ENCODE assay signal across 24 cellular contexts in the genomic region with DNA sequence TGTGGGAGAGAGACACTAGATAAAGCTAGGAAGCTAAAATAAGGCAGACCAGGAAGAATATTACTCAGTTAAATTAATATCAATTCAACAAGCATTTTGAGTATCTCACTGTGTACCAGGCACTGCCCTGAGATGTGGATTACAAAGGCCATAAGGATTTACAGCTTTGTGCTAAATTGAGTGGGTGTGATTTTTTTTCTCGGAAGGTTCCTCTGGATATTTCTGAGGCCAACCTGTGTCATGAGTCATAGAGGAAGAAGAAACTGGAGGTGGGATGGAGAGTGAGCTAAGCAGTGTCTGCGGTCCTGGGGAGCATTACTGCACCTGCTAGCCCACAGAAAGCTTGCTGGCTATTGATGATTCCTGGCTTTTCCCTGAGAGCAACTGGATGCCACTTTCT.
"Had no signal": no experiment of that assay in that cellular context is flagged by ENCODE, and none has a peak within 500 bp of the region (broad histone marks: within the 10 kb centered on the region; RNA-seq: fewer than 3 reads in every experiment).

No MANE protein-coding gene starts in this region.

- H3K9me3 Mint-ChIP-seq: activated T-cell treated with anti-CD3 and anti-CD28 coated beads, Interleukin-2, amount 50 U/mL, for 24 hours; activated T-helper 2 cell treated with anti-CD3 and anti-CD28 coated beads, Interferon-gamma antibody, Interleukin-2, Interleukin-4, amounts not matched to agents 10 μg/mL and 5 μg/mL and 100 μg/mL, durations not matched to agents 14 hours and 24 hours and 36 hours; T-helper 2 cell treated with Interferon-gamma antibody and Interleukin-4, amounts not matched to agents 5 μg/mL and 100 μg/mL, for 36 hours; type B pancreatic cell had no signal

- DNase-seq: activated CD4-positive, alpha-beta T cell treated with anti-CD3 and anti-CD28 coated beads for 1 hour; activated CD8-positive, alpha-beta memory T cell treated with anti-CD3 and anti-CD28 coated beads for 24 hours; activated CD8-positive, alpha-beta memory T cell treated with anti-CD3 and anti-CD28 coated beads, Interleukin-2, amount 50 U/mL, for 4 hours; activated naive CD4-positive, alpha-beta T cell treated with Interleukin-2 at 50 U/mL for 16 hours; activated naive CD8-positive, alpha-beta T cell treated with anti-CD3 and anti-CD28 coated beads for 36 hours; activated T-cell treated with anti-CD3 and anti-CD28 coated beads, Interleukin-2, amount 50 U/mL, for 24 hours; amniotic stem cell; erythroblast; foreskin fibroblast; left ventricle myocardium superior; midbrain; natural killer cell; ovary; SK-N-SH; small intestine; stimulated activated CD4-positive, alpha-beta T cell treated with anti-CD3 and anti-CD28 coated beads, Interleukin-2, amount 100 ng/mL, for 48 hours; stimulated activated CD8-positive, alpha-beta memory T cell treated with anti-CD3 and anti-CD28 coated beads, Interleukin-4, amount 100 ng/mL, for 48 hours; stimulated activated naive CD4-positive, alpha-beta T cell; testis had no signal

- H3K36me3 Mint-ChIP-seq: activated naive CD8-positive, alpha-beta T cell treated with anti-CD3 and anti-CD28 coated beads for 36 hours; natural killer cell; type B pancreatic cell had no signal

- H3K27me3 ChIP-seq: cardiac muscle cell, ovary, testis had no signal

- H3K4me3 Mint-ChIP-seq: activated naive CD8-positive, alpha-beta T cell treated with anti-CD3 and anti-CD28 coated beads for 36 hours; activated T-cell treated with anti-CD3 and anti-CD28 coated beads, Interleukin-2, amount 50 U/mL, for 24 hours; natural killer cell; T-helper 2 cell treated with Interferon-gamma antibody and Interleukin-4, amounts not matched to agents 5 μg/mL and 100 μg/mL, for 36 hours; type B pancreatic cell had no signal

- ATAC-seq: left ventricle myocardium superior, natural killer cell, sciatic nerve had no signal

- H3K4me1 Mint-ChIP-seq: natural killer cell had no signal

- H3K27ac ChIP-seq: cardiac muscle cell, ovary, testis had no signal

- H3K27ac Mint-ChIP-seq: activated naive CD8-positive, alpha-beta T cell treated with anti-CD3 and anti-CD28 coated beads for 36 hours; activated T-cell treated with anti-CD3 and anti-CD28 coated beads, Interleukin-2, amount 50 U/mL, for 24 hours; activated T-helper 2 cell treated with anti-CD3 and anti-CD28 coated beads, Interferon-gamma antibody, Interleukin-2, Interleukin-4, amounts not matched to agents 10 μg/mL and 5 μg/mL and 100 μg/mL, durations not matched to agents 14 hours and 24 hours and 36 hours; natural killer cell; T-helper 2 cell treated with Interferon-gamma antibody and Interleukin-4, amounts not matched to agents 5 μg/mL and 100 μg/mL, for 36 hours; type B pancreatic cell had no signal
